Comparison of ENCODE assay signal across 1 cellular context in the genomic region with DNA sequence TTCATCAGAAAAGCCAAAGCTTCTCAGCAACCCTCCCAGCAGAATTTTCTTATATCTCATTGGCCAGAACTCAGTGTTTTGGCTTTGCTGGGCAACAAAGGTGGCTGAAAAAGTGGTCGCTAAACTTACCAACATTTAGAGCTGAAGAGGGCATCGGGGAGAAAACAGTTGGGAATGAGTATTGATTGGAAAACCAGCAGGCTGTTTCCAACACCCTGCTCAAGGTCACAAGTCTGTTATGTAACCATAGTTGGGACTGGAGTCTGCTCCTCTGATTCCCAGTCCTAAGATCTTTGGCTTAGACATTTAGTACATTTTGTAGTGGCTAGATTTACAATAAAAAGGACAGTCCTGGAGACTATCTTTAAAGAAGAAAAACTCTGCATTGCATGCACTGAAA.
A peak's percentile ranks its signal among the peaks of the same experiment; 100 is the strongest.
TF ChIP-seq lines count a peak whose summit lies in the region.

No MANE protein-coding gene starts in this region.

TF ChIP-seq in HepG2, 621 proteins besides CTCF, POLR2A, EP300 and RAD21 (continued from another document):
- TF ChIP-seq, protein P1, sequence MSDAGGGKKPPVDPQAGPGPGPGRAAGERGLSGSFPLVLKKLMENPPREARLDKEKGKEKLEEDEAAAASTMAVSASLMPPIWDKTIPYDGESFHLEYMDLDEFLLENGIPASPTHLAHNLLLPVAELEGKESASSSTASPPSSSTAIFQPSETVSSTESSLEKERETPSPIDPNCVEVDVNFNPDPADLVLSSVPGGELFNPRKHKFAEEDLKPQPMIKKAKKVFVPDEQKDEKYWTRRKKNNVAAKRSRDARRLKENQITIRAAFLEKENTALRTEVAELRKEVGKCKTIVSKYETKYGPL (CRISPR knock-in tag; IDR thresholded peaks at IDR 0.05): peak; percentile 79; the same call in 1 of the 2 replicates
- TF ChIP-seq MAF1 (CRISPR knock-in tag; IDR thresholded peaks at IDR 0.05; ENCODE audit: borderline replicate concordance) (no peak), ZNF629 (CRISPR knock-in tag; conservative IDR thresholded peaks at IDR 0.05) (no peak)
- TF ChIP-seq, protein P2, sequence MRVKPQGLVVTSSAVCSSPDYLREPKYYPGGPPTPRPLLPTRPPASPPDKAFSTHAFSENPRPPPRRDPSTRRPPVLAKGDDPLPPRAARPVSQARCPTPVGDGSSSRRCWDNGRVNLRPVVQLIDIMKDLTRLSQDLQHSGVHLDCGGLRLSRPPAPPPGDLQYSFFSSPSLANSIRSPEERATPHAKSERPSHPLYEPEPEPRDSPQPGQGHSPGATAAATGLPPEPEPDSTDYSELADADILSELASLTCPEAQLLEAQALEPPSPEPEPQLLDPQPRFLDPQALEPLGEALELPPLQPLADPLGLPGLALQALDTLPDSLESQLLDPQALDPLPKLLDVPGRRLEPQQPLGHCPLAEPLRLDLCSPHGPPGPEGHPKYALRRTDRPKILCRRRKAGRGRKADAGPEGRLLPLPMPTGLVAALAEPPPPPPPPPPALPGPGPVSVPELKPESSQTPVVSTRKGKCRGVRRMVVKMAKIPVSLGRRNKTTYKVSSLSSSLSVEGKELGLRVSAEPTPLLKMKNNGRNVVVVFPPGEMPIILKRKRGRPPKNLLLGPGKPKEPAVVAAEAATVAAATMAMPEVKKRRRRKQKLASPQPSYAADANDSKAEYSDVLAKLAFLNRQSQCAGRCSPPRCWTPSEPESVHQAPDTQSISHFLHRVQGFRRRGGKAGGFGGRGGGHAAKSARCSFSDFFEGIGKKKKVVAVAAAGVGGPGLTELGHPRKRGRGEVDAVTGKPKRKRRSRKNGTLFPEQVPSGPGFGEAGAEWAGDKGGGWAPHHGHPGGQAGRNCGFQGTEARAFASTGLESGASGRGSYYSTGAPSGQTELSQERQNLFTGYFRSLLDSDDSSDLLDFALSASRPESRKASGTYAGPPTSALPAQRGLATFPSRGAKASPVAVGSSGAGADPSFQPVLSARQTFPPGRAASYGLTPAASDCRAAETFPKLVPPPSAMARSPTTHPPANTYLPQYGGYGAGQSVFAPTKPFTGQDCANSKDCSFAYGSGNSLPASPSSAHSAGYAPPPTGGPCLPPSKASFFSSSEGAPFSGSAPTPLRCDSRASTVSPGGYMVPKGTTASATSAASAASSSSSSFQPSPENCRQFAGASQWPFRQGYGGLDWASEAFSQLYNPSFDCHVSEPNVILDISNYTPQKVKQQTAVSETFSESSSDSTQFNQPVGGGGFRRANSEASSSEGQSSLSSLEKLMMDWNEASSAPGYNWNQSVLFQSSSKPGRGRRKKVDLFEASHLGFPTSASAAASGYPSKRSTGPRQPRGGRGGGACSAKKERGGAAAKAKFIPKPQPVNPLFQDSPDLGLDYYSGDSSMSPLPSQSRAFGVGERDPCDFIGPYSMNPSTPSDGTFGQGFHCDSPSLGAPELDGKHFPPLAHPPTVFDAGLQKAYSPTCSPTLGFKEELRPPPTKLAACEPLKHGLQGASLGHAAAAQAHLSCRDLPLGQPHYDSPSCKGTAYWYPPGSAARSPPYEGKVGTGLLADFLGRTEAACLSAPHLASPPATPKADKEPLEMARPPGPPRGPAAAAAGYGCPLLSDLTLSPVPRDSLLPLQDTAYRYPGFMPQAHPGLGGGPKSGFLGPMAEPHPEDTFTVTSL (CRISPR knock-in tag; IDR thresholded peaks at IDR 0.05; ENCODE audit: borderline replicate concordance): 0 out of 2 replicates have a peak, but pooled peaks have one; percentile 19
